19 cellular contexts compared by ENCODE assay signal in the genomic region with DNA sequence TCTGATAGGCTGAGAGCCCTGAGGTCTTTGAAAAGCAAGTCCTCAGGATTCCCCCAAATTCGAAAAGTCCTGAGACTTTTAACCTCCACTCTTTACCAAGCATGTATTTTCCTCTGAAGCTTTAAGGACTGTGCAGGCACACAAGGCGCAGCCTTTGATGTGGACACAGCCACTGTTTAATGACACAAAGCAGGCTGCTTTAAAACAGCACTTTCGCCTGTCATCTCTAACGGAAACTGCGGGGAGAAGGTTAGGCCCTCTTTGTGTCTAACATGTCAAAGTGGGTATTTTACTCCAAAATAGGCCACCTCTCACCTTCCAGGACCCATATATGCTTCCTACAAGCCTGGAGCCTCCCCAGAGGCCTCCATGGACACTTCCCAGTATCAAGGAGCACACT.
DNase-seq lines count a peak whose midpoint lies in the region; ATAC-seq and TF ChIP-seq lines count a peak whose summit lies in the region.
"Had no signal": no experiment of that assay in that cellular context is flagged by ENCODE, and none has a peak within 500 bp of the region (broad histone marks: within the 10 kb centered on the region; RNA-seq: fewer than 3 reads in every experiment).

No MANE protein-coding gene starts in this region.

- peaks cover 2% of the 10 kb centered on the region for H3K27me3 Mint-ChIP-seq in activated naive CD8-positive, alpha-beta T cell
- H3K27me3 Mint-ChIP-seq in nephron progenitor cell (ENCODE audit: low read depth, poor library complexity), result no peaks in the 10 kb centered on the region
- H3K27me3 Mint-ChIP-seq in type B pancreatic cell, result no peaks in the 10 kb centered on the region
- H3K27me3 Mint-ChIP-seq: B cell had no signal

- TF ChIP-seq CTCF in nephron progenitor cell (IDR thresholded peaks at IDR 0.05) (no peak), type B pancreatic cell (conservative IDR thresholded peaks at IDR 0.05) (no peak)

- ATAC-seq in activated naive CD4-positive, alpha-beta T cell treated with anti-CD3 and anti-CD28 coated beads, Interleukin-2, amount 50 U/mL, for 72 hours, result peak; percentile 26 to 32
- ATAC-seq in HG03280 (IDR thresholded peaks at IDR 0.05; ENCODE audit: unreplicated experiment), result no peak
- ATAC-seq: A549 had no signal

- peaks cover 41% of the 10 kb centered on the region for H3K4me1 Mint-ChIP-seq in activated naive CD8-positive, alpha-beta T cell (ENCODE audit: low read depth)
- H3K4me1 Mint-ChIP-seq in nephron progenitor cell (peaks cover 27% of the 10 kb centered on the region), type B pancreatic cell (ENCODE audit: unreplicated experiment) (no peaks in the 10 kb centered on the region)
- H3K4me1 Mint-ChIP-seq: B cell had no signal

- peaks cover 0 to 26% of the 10 kb centered on the region in 2 donors for H3K36me3 Mint-ChIP-seq in activated naive CD4-positive, alpha-beta T cell treated with anti-CD3 and anti-CD28 coated beads, Interleukin-2, amount 50 U/mL, for 72 hours
- H3K36me3 Mint-ChIP-seq in activated naive CD8-positive, alpha-beta T cell, result peaks cover 2% of the 10 kb centered on the region
- H3K36me3 Mint-ChIP-seq in nephron progenitor cell (ENCODE audit: low read depth) (no peaks in the 10 kb centered on the region), type B pancreatic cell (no peaks in the 10 kb centered on the region)
- H3K36me3 Mint-ChIP-seq: CD14-positive monocyte had no signal

- peaks cover 0 to 11% of the 10 kb centered on the region in 2 donors for H3K9me3 Mint-ChIP-seq in activated naive CD4-positive, alpha-beta T cell treated with anti-CD3 and anti-CD28 coated beads, Interleukin-2, amount 50 U/mL, for 72 hours
- H3K9me3 Mint-ChIP-seq in activated naive CD8-positive, alpha-beta T cell (ENCODE audit: low read depth), result no peaks in the 10 kb centered on the region
- no peaks in the 10 kb centered on the region for H3K9me3 Mint-ChIP-seq in nephron progenitor cell
- H3K9me3 Mint-ChIP-seq in type B pancreatic cell, result no peaks in the 10 kb centered on the region

- no peak for DNase-seq in activated naive CD4-positive, alpha-beta T cell treated with anti-CD3 and anti-CD28 coated beads, Interleukin-2, amount 50 U/mL, for 72 hours (ENCODE audit: low spot score in 2 of 2)
- DNase-seq in activated naive CD4-positive, alpha-beta T cell treated with Interleukin-2 at 50 U/mL for 16 hours, result no peak
- no peak for DNase-seq in nephron progenitor cell
- DNase-seq in type B pancreatic cell (ENCODE audit: extremely low spot score, unreplicated experiment), result peak; percentile 13
- DNase-seq in effector CD8-positive, alpha-beta T cell (lab: John Stamatoyannopoulos, UW), result no peak
- DNase-seq: EL, GF-D8, IMR-90, NCI-H1417, NCI-H1694 treated with DMSO at 0.1 percent for 48 hours, NCI-H2081 treated with DMSO at 0.1 percent for 48 hours, NCI-H2171 treated with DMSO at 0.1 percent for 48 hours, NCI-H524 treated with DMSO at 0.1 percent for 48 hours, Peyer's patch had no signal

- H3K27ac Mint-ChIP-seq in activated naive CD4-positive, alpha-beta T cell treated with anti-CD3 and anti-CD28 coated beads, Interleukin-2, amount 50 U/mL, for 72 hours, result no peak overlapping the region
- H3K27ac Mint-ChIP-seq in activated naive CD8-positive, alpha-beta T cell, result no peak overlapping the region
- H3K27ac Mint-ChIP-seq in nephron progenitor cell (peak overlapping the region; percentile 86), type B pancreatic cell (no peak overlapping the region)
- H3K27ac Mint-ChIP-seq: B cell, CD14-positive monocyte had no signal

- peak overlapping the region; percentile 57 for H3K4me3 Mint-ChIP-seq in activated naive CD8-positive, alpha-beta T cell
- H3K4me3 Mint-ChIP-seq in nephron progenitor cell, result no peak overlapping the region
- no peak overlapping the region for H3K4me3 Mint-ChIP-seq in type B pancreatic cell
- H3K4me3 Mint-ChIP-seq: B cell, CD14-positive monocyte had no signal
